Comparison of ENCODE assay signal across 18 cellular contexts in the genomic region with DNA sequence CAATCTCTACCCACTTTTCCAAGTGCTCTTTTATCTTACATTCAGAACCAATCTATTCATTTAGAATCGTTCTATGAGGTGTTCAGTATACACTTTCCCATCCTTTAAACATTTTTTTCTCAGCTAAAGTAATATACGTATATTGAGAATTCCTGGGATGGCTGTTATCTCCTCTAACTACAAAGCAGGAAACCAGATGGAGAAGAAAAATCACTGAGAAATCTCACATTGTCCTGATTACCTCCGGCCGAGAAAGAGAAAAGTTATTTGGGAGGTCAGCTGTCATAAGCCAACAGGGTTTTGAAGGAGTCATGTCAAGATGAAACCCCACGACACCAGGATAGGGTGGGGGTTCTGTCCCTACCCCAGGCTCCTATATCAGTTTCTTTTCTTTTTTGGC.
DNase-seq lines count a peak whose midpoint lies in the region; ATAC-seq and TF ChIP-seq lines count a peak whose summit lies in the region.
"Had no signal": no experiment of that assay in that cellular context is flagged by ENCODE, and none has a peak within 500 bp of the region (broad histone marks: within the 10 kb centered on the region; RNA-seq: fewer than 3 reads in every experiment).

No MANE protein-coding gene starts in this region.

- H3K9ac ChIP-seq in mesenchymal stem cell (ENCODE audit: low read length) = peak overlapping the region; percentile 82

- H2BK12ac ChIP-seq in mesenchymal stem cell (ENCODE audit: low read length in 2 of 2) = no peak overlapping the region

- no peaks in the 10 kb centered on the region for H3K27me3 ChIP-seq in left ventricle myocardium inferior (ENCODE audit: low read depth)
- H3K27me3 ChIP-seq in mesenchymal stem cell (ENCODE audit: control insufficient read depth in 1 of 2, insufficient read depth in 1 of 2, low read length in 2 of 2) = peaks cover 9 to 47% of the 10 kb centered on the region in 2 experiments
- H3K27me3 ChIP-seq in osteoblast (ENCODE audit: insufficient read depth, low read length) = peaks cover 4% of the 10 kb centered on the region
- no peaks in the 10 kb centered on the region for H3K27me3 ChIP-seq in vagina

- H3K79me1 ChIP-seq in mesenchymal stem cell (replicated peaks; ENCODE audit: low read length, poor library complexity, severe bottlenecking) = no peaks in the 10 kb centered on the region

- H4K91ac ChIP-seq in mesenchymal stem cell (ENCODE audit: low read length) = no peak overlapping the region

- no peak overlapping the region for H2BK120ac ChIP-seq in mesenchymal stem cell (ENCODE audit: low read depth, low read length)

- WGBS in mesenchymal stem cell = 66% methylated on average over 5 of the region's 5 CpGs

- DNase-seq in left ventricle myocardium inferior (no peak), Right ventricle myocardium superior (no peak), mesenchymal stem cell (no peak), osteoblast (ENCODE audit: insufficient read length, low spot score, missing footprints) (no peak), vagina (ENCODE audit: extremely low spot score in 2 of 2) (no peak), coronary artery (ENCODE audit: low spot score) (no peak)
- DNase-seq: Caco-2; CD4-positive, alpha-beta T cell; DMS153; GF-D8; NCI-H1105 treated with DMSO at 0.1 percent for 48 hours; NCI-H1694 treated with DMSO at 0.1 percent for 48 hours; NCI-H2107; NCI-H510A; NCI-H774 had no signal

- no peak overlapping the region for H2AFZ ChIP-seq in mesenchymal stem cell (ENCODE audit: low read depth, low read length)
- no peak overlapping the region for H2AFZ ChIP-seq in osteoblast (ENCODE audit: low read length)

- H3K27ac ChIP-seq in left ventricle myocardium inferior (replicated peaks) (peak overlapping the region; percentile 16), mesenchymal stem cell (ENCODE audit: low read length, poor library complexity, severe bottlenecking) (no peak overlapping the region), osteoblast (ENCODE audit: low read depth, low read length) (no peak overlapping the region), vagina (peak overlapping the region; percentile 53), coronary artery (no peak overlapping the region)

- no peak overlapping the region for H2AK5ac ChIP-seq in mesenchymal stem cell (ENCODE audit: low read length, severe bottlenecking)

- H3K4me3 ChIP-seq in left ventricle myocardium inferior (peak overlapping the region; percentile 45), mesenchymal stem cell (ENCODE audit: insufficient read depth in 1 of 2, low read depth in 1 of 2, low read length in 2 of 2) (peak overlapping the region in 1 of 2 experiments; percentile 57), osteoblast (ENCODE audit: insufficient read depth, low read length) (no peak overlapping the region), vagina (peak overlapping the region; percentile 28 to 30), coronary artery (no peak overlapping the region)

- H4K20me1 ChIP-seq in osteoblast (ENCODE audit: insufficient read depth, low read length) = no peaks in the 10 kb centered on the region

- no peak overlapping the region for H3K14ac ChIP-seq in mesenchymal stem cell (ENCODE audit: low read length in 2 of 2)

- H3K79me2 ChIP-seq in osteoblast (ENCODE audit: insufficient read depth, low read length) = no peaks in the 10 kb centered on the region

- no peak for TF ChIP-seq POLR2A in vagina (IDR thresholded peaks at IDR 0.05)

- H2BK15ac ChIP-seq in mesenchymal stem cell (ENCODE audit: low read depth, poor library complexity, severe bottlenecking) = no peak overlapping the region

- H3K4ac ChIP-seq in mesenchymal stem cell (ENCODE audit: low read depth in 1 of 2, low read length in 2 of 2) = no peak overlapping the region

- no peak overlapping the region for H3K23ac ChIP-seq in mesenchymal stem cell (ENCODE audit: low read length in 2 of 2)

- H3K9me3 ChIP-seq in left ventricle myocardium inferior (replicated peaks) (no peaks in the 10 kb centered on the region), mesenchymal stem cell (ENCODE audit: control insufficient read depth, low read length) (no peaks in the 10 kb centered on the region), osteoblast (ENCODE audit: low read depth, low read length) (no peaks in the 10 kb centered on the region), vagina (no peaks in the 10 kb centered on the region)
- H3K9me3 ChIP-seq: Caco-2 had no signal

- no peak overlapping the region for H3K18ac ChIP-seq in mesenchymal stem cell (ENCODE audit: low read depth in 1 of 2, low read length in 2 of 2)

- no peaks in the 10 kb centered on the region for H3K36me3 ChIP-seq in left ventricle myocardium inferior
- H3K36me3 ChIP-seq in mesenchymal stem cell (ENCODE audit: control insufficient read depth in 1 of 2, insufficient read depth in 2 of 2, low read depth in 1 of 2, low read length in 2 of 2) = no peaks in the 10 kb centered on the region
- no peaks in the 10 kb centered on the region for H3K36me3 ChIP-seq in osteoblast (ENCODE audit: insufficient read depth, low read length)
- H3K36me3 ChIP-seq in vagina = no peaks in the 10 kb centered on the region

- H3K4me2 ChIP-seq in mesenchymal stem cell (ENCODE audit: low read length, poor library complexity, severe bottlenecking) (no peak overlapping the region), osteoblast (ENCODE audit: insufficient read depth, low read length) (peak overlapping the region; percentile 42)

- no peak overlapping the region for H4K8ac ChIP-seq in mesenchymal stem cell (ENCODE audit: low read length)

- ATAC-seq in Right ventricle myocardium superior (ENCODE audit: poor library complexity) (no peak), GM19397 (IDR thresholded peaks at IDR 0.05; ENCODE audit: unreplicated experiment) (no peak), HG03175 (IDR thresholded peaks at IDR 0.05; ENCODE audit: unreplicated experiment) (no peak)
- ATAC-seq: Right ventricle myocardium inferior had no signal

- no peak overlapping the region for H2BK5ac ChIP-seq in mesenchymal stem cell (ENCODE audit: low read depth, low read length, poor library complexity, severe bottlenecking)

- H3K4me1 ChIP-seq in left ventricle myocardium inferior (peaks cover 18% of the 10 kb centered on the region), mesenchymal stem cell (ENCODE audit: control insufficient read depth, insufficient read depth, low read depth, low read length) (no peaks in the 10 kb centered on the region), osteoblast (ENCODE audit: insufficient read depth, low read length) (no peaks in the 10 kb centered on the region), vagina (no peaks in the 10 kb centered on the region)
- H3K4me1 ChIP-seq: Caco-2 had no signal

- intact Hi-C loops in left ventricle myocardium inferior (cut with micrococcal nuclease) (no loop called here), Right ventricle myocardium superior (cut with DNase I) (no loop called here), vagina (cut with DNase I) (no loop called here)

- TF ChIP-seq CTCF in left ventricle myocardium inferior (IDR thresholded peaks at IDR 0.05; ENCODE audit: borderline replicate concordance) (no peak), osteoblast (IDR thresholded peaks at IDR 0.05; ENCODE audit: extremely low read depth, low read depth, low read length) (no peak), vagina (IDR thresholded peaks at IDR 0.05) (no peak), coronary artery (IDR thresholded peaks at IDR 0.05) (no peak)

Comparison
In these comparisons a context has a peak if more than half of its experiments do, and no peak if none do; other contexts are left out.
1. H3K27ac ChIP-seq: peak in left ventricle myocardium inferior (single experiment) and vagina (single experiment); none in mesenchymal stem cell (single experiment), osteoblast (single experiment) and coronary artery (0 of 2).
2. H3K4me3 ChIP-seq: peak in left ventricle myocardium inferior (single experiment) and vagina (2 of 2); none in osteoblast (single experiment) and coronary artery (single experiment).